Comparison of ENCODE assay signal across 1 cellular context in the genomic region with DNA sequence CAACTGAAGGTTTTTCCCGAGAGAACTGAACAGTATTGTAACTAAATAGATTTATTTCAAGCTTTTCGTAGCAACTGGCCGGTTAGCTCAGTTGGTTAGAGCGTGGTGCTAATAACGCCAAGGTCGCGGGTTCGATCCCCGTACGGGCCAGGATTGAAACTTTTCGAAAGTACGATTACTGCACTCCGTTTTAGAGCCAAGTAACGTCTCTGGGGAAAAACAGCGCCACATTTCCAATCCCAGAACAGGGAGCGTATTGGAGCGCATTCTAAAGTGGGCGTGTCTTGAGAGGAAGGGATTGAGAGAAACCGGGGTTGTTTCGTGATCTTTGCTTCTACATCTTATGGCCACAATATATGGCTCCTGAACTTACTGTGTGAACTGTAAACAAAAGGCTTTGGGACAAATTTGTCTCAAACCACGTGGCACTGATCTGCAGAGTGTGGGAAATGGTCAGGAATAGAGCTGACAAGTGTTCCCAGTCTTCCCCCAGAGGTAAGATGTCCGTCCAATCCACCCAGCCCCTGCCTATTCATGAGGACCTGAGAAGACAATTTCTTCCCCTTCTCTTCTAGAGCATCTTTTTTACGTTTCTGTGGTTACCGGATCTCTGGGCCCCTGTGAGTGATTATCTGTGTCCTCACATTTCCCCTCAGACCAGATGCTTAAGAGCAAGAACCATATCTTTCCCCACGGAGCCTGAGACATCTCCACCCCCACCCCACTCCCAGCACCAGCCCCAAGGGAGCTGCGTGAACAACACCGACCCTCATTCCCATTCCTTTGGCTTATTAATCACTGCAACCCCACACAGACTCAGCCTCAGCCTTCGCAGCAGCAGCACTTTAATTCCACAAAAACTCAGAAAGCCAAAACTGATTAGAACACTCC.
TF ChIP-seq lines count a peak whose summit lies in the region.

No MANE protein-coding gene starts in this region.

TF ChIP-seq in HepG2, 621 proteins besides CTCF, POLR2A, EP300 and RAD21 (continued from another document and continues in another):
- TF ChIP-seq, protein P1, sequence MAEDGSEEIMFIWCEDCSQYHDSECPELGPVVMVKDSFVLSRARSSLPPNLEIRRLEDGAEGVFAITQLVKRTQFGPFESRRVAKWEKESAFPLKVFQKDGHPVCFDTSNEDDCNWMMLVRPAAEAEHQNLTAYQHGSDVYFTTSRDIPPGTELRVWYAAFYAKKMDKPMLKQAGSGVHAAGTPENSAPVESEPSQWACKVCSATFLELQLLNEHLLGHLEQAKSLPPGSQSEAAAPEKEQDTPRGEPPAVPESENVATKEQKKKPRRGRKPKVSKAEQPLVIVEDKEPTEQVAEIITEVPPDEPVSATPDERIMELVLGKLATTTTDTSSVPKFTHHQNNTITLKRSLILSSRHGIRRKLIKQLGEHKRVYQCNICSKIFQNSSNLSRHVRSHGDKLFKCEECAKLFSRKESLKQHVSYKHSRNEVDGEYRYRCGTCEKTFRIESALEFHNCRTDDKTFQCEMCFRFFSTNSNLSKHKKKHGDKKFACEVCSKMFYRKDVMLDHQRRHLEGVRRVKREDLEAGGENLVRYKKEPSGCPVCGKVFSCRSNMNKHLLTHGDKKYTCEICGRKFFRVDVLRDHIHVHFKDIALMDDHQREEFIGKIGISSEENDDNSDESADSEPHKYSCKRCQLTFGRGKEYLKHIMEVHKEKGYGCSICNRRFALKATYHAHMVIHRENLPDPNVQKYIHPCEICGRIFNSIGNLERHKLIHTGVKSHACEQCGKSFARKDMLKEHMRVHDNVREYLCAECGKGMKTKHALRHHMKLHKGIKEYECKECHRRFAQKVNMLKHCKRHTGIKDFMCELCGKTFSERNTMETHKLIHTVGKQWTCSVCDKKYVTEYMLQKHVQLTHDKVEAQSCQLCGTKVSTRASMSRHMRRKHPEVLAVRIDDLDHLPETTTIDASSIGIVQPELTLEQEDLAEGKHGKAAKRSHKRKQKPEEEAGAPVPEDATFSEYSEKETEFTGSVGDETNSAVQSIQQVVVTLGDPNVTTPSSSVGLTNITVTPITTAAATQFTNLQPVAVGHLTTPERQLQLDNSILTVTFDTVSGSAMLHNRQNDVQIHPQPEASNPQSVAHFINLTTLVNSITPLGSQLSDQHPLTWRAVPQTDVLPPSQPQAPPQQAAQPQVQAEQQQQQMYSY (CRISPR knock-in tag; IDR thresholded peaks at IDR 0.05): no peak
- TF ChIP-seq ZIK1 (CRISPR knock-in tag; IDR thresholded peaks at IDR 0.05; ENCODE audit: borderline replicate concordance, low read depth) (no peak), HNF4G (IDR thresholded peaks at IDR 0.05; ENCODE audit: borderline replicate concordance, low read depth, low read length) (0 out of 2 replicates have a peak, but pooled peaks have one; percentile 11), HNF4G (CRISPR knock-in tag; IDR thresholded peaks at IDR 0.05; ENCODE audit: borderline replicate concordance, low read depth) (peak; percentile 57; the same call in 1 of the 2 replicates), CHD4 (IDR thresholded peaks at IDR 0.05; ENCODE audit: borderline replicate concordance, low read length) (no peak; the same call in 1 of the 2 replicates), MEF2D (CRISPR knock-in tag; IDR thresholded peaks at IDR 0.05) (0 out of 2 replicates have a peak, but pooled peaks have one; percentile 41), HDAC1 (CRISPR knock-in tag; IDR thresholded peaks at IDR 0.05) (no peak; the same call in none of the 2 replicates), ZFX (CRISPR knock-in tag; IDR thresholded peaks at IDR 0.05; ENCODE audit: low read depth) (peak; percentile 17), YEATS4 (CRISPR knock-in tag; IDR thresholded peaks at IDR 0.05; ENCODE audit: borderline replicate concordance) (peak; percentile 35; the same call in 1 of the 2 replicates), ZBTB20 (CRISPR knock-in tag; IDR thresholded peaks at IDR 0.05; ENCODE audit: borderline replicate concordance, low read depth) (0 out of 2 replicates have a peak, but pooled peaks have one; percentile 21), EEA1 (CRISPR knock-in tag; IDR thresholded peaks at IDR 0.05; ENCODE audit: borderline replicate concordance) (no peak), NFIC (IDR thresholded peaks at IDR 0.05; ENCODE audit: low read length) (peak; percentile 57; the same call in 1 of the 2 replicates), TBL1XR1 (IDR thresholded peaks at IDR 0.05; ENCODE audit: borderline replicate concordance, low read length, partially characterized antibody) (no peak), KMT2B (CRISPR knock-in tag; IDR thresholded peaks at IDR 0.05) (no peak; the same call in 1 of the 2 replicates), ZNF20 (CRISPR knock-in tag; IDR thresholded peaks at IDR 0.05) (no peak), ZNF431 (CRISPR knock-in tag; IDR thresholded peaks at IDR 0.05; ENCODE audit: borderline replicate concordance, low read depth) (0 out of 2 replicates have a peak, but pooled peaks have one; percentile 61), KLF15 (CRISPR knock-in tag; IDR thresholded peaks at IDR 0.05; ENCODE audit: borderline replicate concordance) (no peak), CBX1 (IDR thresholded peaks at IDR 0.05; ENCODE audit: low read depth) (no peak), ZNF138 (CRISPR knock-in tag; IDR thresholded peaks at IDR 0.05; ENCODE audit: low read depth) (no peak), KLF13 (CRISPR knock-in tag; IDR thresholded peaks at IDR 0.05) (0 out of 2 replicates have a peak, but pooled peaks have one; percentile 85), PTBP1 (IDR thresholded peaks at IDR 0.05; ENCODE audit: low read depth, low read length, poor library complexity, severe bottlenecking) (no peak), ZNF205 (CRISPR knock-in tag; IDR thresholded peaks at IDR 0.05) (peak; percentile 80; the same call in 1 of the 2 replicates), CAMTA2 (CRISPR knock-in tag; IDR thresholded peaks at IDR 0.05; ENCODE audit: borderline replicate concordance) (no peak), HNRNPK (IDR thresholded peaks at IDR 0.05; ENCODE audit: low read depth, low read length, poor library complexity, severe bottlenecking) (no peak), MATR3 (CRISPR knock-in tag; IDR thresholded peaks at IDR 0.05) (no peak), TARDBP (CRISPR knock-in tag; IDR thresholded peaks at IDR 0.05) (peak; percentile 90), RFXAP (CRISPR knock-in tag; IDR thresholded peaks at IDR 0.05; ENCODE audit: borderline replicate concordance) (peak; percentile 64; the same call in 1 of the 2 replicates), HNRNPL (IDR thresholded peaks at IDR 0.05; ENCODE audit: low read depth, low read length) (no peak), ZNF839 (CRISPR knock-in tag; IDR thresholded peaks at IDR 0.05; ENCODE audit: borderline replicate concordance) (no peak), ZNF75D (CRISPR knock-in tag; IDR thresholded peaks at IDR 0.05; ENCODE audit: borderline replicate concordance) (no peak), TBX3 (IDR thresholded peaks at IDR 0.05; ENCODE audit: borderline replicate concordance) (0 out of 2 replicates have a peak, but pooled peaks have one; percentile 9)
- TF ChIP-seq, protein P2, sequence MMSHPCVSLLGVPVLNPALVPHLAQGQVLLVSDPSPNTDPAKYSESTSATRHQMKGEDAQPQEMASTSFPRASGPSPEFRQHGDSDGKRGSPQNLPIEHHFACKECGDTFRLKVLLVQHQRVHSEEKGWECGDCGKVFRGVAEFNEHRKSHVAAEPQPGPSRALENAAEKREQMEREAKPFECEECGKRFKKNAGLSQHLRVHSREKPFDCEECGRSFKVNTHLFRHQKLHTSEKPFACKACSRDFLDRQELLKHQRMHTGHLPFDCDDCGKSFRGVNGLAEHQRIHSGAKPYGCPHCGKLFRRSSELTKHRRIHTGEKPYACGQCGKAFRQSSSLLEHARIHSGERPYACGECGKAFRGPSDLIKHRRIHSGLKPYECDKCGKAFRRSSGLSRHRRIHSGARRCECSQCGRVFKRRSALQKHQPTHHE (CRISPR knock-in tag; IDR thresholded peaks at IDR 0.05; ENCODE audit: borderline replicate concordance): no peak
- TF ChIP-seq, protein P3, sequence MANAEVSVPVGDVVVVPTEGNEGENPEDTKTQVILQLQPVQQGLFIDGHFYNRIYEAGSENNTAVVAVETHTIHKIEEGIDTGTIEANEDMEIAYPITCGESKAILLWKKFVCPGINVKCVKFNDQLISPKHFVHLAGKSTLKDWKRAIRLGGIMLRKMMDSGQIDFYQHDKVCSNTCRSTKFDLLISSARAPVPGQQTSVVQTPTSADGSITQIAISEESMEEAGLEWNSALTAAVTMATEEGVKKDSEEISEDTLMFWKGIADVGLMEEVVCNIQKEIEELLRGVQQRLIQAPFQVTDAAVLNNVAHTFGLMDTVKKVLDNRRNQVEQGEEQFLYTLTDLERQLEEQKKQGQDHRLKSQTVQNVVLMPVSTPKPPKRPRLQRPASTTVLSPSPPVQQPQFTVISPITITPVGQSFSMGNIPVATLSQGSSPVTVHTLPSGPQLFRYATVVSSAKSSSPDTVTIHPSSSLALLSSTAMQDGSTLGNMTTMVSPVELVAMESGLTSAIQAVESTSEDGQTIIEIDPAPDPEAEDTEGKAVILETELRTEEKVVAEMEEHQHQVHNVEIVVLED (CRISPR knock-in tag; IDR thresholded peaks at IDR 0.05; ENCODE audit: borderline replicate concordance): no peak; the same call in 1 of the 2 replicates
- TF ChIP-seq, protein P4, sequence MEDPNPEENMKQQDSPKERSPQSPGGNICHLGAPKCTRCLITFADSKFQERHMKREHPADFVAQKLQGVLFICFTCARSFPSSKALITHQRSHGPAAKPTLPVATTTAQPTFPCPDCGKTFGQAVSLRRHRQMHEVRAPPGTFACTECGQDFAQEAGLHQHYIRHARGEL (CRISPR knock-in tag; IDR thresholded peaks at IDR 0.05): no peak
- TF ChIP-seq, protein P5, sequence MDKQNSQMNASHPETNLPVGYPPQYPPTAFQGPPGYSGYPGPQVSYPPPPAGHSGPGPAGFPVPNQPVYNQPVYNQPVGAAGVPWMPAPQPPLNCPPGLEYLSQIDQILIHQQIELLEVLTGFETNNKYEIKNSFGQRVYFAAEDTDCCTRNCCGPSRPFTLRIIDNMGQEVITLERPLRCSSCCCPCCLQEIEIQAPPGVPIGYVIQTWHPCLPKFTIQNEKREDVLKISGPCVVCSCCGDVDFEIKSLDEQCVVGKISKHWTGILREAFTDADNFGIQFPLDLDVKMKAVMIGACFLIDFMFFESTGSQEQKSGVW (CRISPR knock-in tag; IDR thresholded peaks at IDR 0.05; ENCODE audit: borderline replicate concordance): no peak
- TF ChIP-seq, protein P6, sequence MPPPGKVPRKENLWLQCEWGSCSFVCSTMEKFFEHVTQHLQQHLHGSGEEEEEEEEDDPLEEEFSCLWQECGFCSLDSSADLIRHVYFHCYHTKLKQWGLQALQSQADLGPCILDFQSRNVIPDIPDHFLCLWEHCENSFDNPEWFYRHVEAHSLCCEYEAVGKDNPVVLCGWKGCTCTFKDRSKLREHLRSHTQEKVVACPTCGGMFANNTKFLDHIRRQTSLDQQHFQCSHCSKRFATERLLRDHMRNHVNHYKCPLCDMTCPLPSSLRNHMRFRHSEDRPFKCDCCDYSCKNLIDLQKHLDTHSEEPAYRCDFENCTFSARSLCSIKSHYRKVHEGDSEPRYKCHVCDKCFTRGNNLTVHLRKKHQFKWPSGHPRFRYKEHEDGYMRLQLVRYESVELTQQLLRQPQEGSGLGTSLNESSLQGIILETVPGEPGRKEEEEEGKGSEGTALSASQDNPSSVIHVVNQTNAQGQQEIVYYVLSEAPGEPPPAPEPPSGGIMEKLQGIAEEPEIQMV (CRISPR knock-in tag; IDR thresholded peaks at IDR 0.05; ENCODE audit: low read depth): no peak; the same call in 1 of the 2 replicates
- TF ChIP-seq, protein P7, sequence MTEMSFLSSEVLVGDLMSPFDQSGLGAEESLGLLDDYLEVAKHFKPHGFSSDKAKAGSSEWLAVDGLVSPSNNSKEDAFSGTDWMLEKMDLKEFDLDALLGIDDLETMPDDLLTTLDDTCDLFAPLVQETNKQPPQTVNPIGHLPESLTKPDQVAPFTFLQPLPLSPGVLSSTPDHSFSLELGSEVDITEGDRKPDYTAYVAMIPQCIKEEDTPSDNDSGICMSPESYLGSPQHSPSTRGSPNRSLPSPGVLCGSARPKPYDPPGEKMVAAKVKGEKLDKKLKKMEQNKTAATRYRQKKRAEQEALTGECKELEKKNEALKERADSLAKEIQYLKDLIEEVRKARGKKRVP (CRISPR knock-in tag; IDR thresholded peaks at IDR 0.05): no peak; a peak in 1 of 4 replicates
- TF ChIP-seq, protein P8, sequence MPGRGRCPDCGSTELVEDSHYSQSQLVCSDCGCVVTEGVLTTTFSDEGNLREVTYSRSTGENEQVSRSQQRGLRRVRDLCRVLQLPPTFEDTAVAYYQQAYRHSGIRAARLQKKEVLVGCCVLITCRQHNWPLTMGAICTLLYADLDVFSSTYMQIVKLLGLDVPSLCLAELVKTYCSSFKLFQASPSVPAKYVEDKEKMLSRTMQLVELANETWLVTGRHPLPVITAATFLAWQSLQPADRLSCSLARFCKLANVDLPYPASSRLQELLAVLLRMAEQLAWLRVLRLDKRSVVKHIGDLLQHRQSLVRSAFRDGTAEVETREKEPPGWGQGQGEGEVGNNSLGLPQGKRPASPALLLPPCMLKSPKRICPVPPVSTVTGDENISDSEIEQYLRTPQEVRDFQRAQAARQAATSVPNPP (CRISPR knock-in tag; IDR thresholded peaks at IDR 0.05): 0 out of 2 replicates have a peak, but pooled peaks have one; percentile 68
